Comparison of ENCODE assay signal across 14 cellular contexts in genomic region chr2:168185583-168186274, GRCh38.
DNase-seq lines count a peak whose midpoint lies in the region; ATAC-seq and TF ChIP-seq lines count a peak whose summit lies in the region.
"Had no signal": no experiment of that assay in that cellular context is flagged by ENCODE, and none has a peak within 500 bp of the region (broad histone marks: within the 10 kb centered on the region; RNA-seq: fewer than 3 reads in every experiment).

No MANE protein-coding gene starts in this region.

- H3K9me3 ChIP-seq in tibial nerve: no peaks in the 10 kb centered on the region
- H3K9me3 ChIP-seq: right lobe of liver had no signal

- H3K36me3 ChIP-seq in tibial nerve: no peaks in the 10 kb centered on the region
- H3K36me3 ChIP-seq: right lobe of liver had no signal

- H3K27ac Mint-ChIP-seq in natural killer cell (peak overlapping the region; percentile 54 to 77), immature natural killer cell (peak overlapping the region; percentile 8 to 74 (median 48))
- peak overlapping the region in 1 of 2 donors; percentile 71 for H3K27ac Mint-ChIP-seq in natural killer cell treated with Interleukin-12 subunit alpha and Interleukin-12 subunit beta and Interleukin-15 and Interleukin-18, amount 100 ng/mL, for 72 hours
- H3K27ac Mint-ChIP-seq in activated CD8-positive, alpha-beta memory T cell treated with anti-CD3 and anti-CD28 coated beads, Interleukin-2, amount 10 ng/mL, durations not matched to agents 7 days and 5 days: no peak overlapping the region
- no peak overlapping the region for H3K27ac Mint-ChIP-seq in activated naive CD4-positive, alpha-beta T cell treated with anti-CD3 and anti-CD28 coated beads for 36 hours
- H3K27ac Mint-ChIP-seq: activated T-cell treated with anti-CD3 and anti-CD28 coated beads, Interleukin-2, amount 50 U/mL, for 24 hours had no signal

- H3K27me3 Mint-ChIP-seq in natural killer cell (ENCODE audit: low read depth in 2 of 2) (no peaks in the 10 kb centered on the region), immature natural killer cell (ENCODE audit: low read depth in 3 of 3) (no peaks in the 10 kb centered on the region)
- H3K27me3 Mint-ChIP-seq in natural killer cell treated with Interleukin-12 subunit alpha and Interleukin-12 subunit beta and Interleukin-15 and Interleukin-18, amount 100 ng/mL, for 72 hours: no peaks in the 10 kb centered on the region
- no peaks in the 10 kb centered on the region for H3K27me3 Mint-ChIP-seq in activated CD8-positive, alpha-beta memory T cell treated with anti-CD3 and anti-CD28 coated beads, Interleukin-2, amount 10 ng/mL, durations not matched to agents 7 days and 5 days
- no peaks in the 10 kb centered on the region for H3K27me3 Mint-ChIP-seq in activated naive CD4-positive, alpha-beta T cell treated with anti-CD3 and anti-CD28 coated beads for 36 hours (ENCODE audit: low read depth)
- H3K27me3 Mint-ChIP-seq: activated T-cell treated with anti-CD3 and anti-CD28 coated beads, Interleukin-2, amount 50 U/mL, for 24 hours had no signal

- peak overlapping the region; percentile 17 for H3K4me3 Mint-ChIP-seq in natural killer cell
- H3K4me3 Mint-ChIP-seq in natural killer cell treated with Interleukin-12 subunit alpha and Interleukin-12 subunit beta and Interleukin-15 and Interleukin-18, amount 100 ng/mL, for 72 hours: no peak overlapping the region
- H3K4me3 Mint-ChIP-seq in immature natural killer cell: peak overlapping the region in 1 of 5 donors; percentile 4
- H3K4me3 Mint-ChIP-seq in activated CD8-positive, alpha-beta memory T cell treated with anti-CD3 and anti-CD28 coated beads, Interleukin-2, amount 10 ng/mL, durations not matched to agents 7 days and 5 days: no peak overlapping the region
- H3K4me3 Mint-ChIP-seq in activated naive CD4-positive, alpha-beta T cell treated with anti-CD3 and anti-CD28 coated beads for 36 hours: no peak overlapping the region
- H3K4me3 Mint-ChIP-seq: activated T-cell treated with anti-CD3 and anti-CD28 coated beads, Interleukin-2, amount 50 U/mL, for 24 hours had no signal

- H3K9me3 Mint-ChIP-seq in natural killer cell (no peaks in the 10 kb centered on the region), immature natural killer cell (no peaks in the 10 kb centered on the region)
- no peaks in the 10 kb centered on the region for H3K9me3 Mint-ChIP-seq in natural killer cell treated with Interleukin-12 subunit alpha and Interleukin-12 subunit beta and Interleukin-15 and Interleukin-18, amount 100 ng/mL, for 72 hours
- no peaks in the 10 kb centered on the region for H3K9me3 Mint-ChIP-seq in activated CD8-positive, alpha-beta memory T cell treated with anti-CD3 and anti-CD28 coated beads, Interleukin-2, amount 10 ng/mL, durations not matched to agents 7 days and 5 days (ENCODE audit: low read depth)
- no peaks in the 10 kb centered on the region for H3K9me3 Mint-ChIP-seq in activated naive CD4-positive, alpha-beta T cell treated with anti-CD3 and anti-CD28 coated beads for 36 hours
- H3K9me3 Mint-ChIP-seq: activated T-cell treated with anti-CD3 and anti-CD28 coated beads, Interleukin-2, amount 50 U/mL, for 24 hours had no signal

- CTCF ChIA-PET in activated CD8-positive, alpha-beta memory T cell treated with anti-CD3 and anti-CD28 coated beads, Interleukin-2, amount 10 ng/mL, durations not matched to agents 7 days and 5 days (lab: Charles Lee): no interaction called here
- CTCF ChIA-PET in activated naive CD4-positive, alpha-beta T cell treated with anti-CD3 and anti-CD28 coated beads for 36 hours (lab: Charles Lee): interaction anchor here (0.6 to 0.7 kb wide), 2 partner anchors 33 to 544 kb away, joined by 3 to 4 read pairs; no protein-coding TSS in a partner anchor

- H3K27me3 ChIP-seq in tibial nerve: no peaks in the 10 kb centered on the region
- H3K27me3 ChIP-seq: right lobe of liver had no signal

- no peak for DNase-seq in natural killer cell
- DNase-seq in natural killer cell treated with Interleukin-12 subunit alpha and Interleukin-12 subunit beta and Interleukin-15 and Interleukin-18, amount 100 ng/mL, for 72 hours (ENCODE audit: low spot score): no peak
- DNase-seq in NCI-H82 (lab: John Stamatoyannopoulos, UW): peak; percentile 76
- DNase-seq in immature natural killer cell: no peak
- no peak for DNase-seq in activated CD8-positive, alpha-beta memory T cell treated with anti-CD3 and anti-CD28 coated beads, Interleukin-2, amount 10 ng/mL, durations not matched to agents 7 days and 5 days
- DNase-seq in tibial nerve (ENCODE audit: low spot score in 2 of 2): no peak
- no peak for DNase-seq in activated naive CD4-positive, alpha-beta T cell treated with anti-CD3 and anti-CD28 coated beads for 36 hours
- DNase-seq in AG08395 (ENCODE audit: low spot score): no peak
- DNase-seq: activated CD4-positive, alpha-beta T cell treated with anti-CD3 and anti-CD28 coated beads, Interleukin-2, amount 50 U/mL, for 48 hours; activated T-cell treated with anti-CD3 and anti-CD28 coated beads, Interleukin-2, amount 50 U/mL, for 24 hours; midbrain; NCI-H1105 treated with DMSO at 0.1 percent for 48 hours; right lobe of liver had no signal

- intact Hi-C loops in natural killer cell (cut with micrococcal nuclease): no loop called here
- intact Hi-C loops in activated naive CD4-positive, alpha-beta T cell treated with anti-CD3 and anti-CD28 coated beads for 36 hours (cut with micrococcal nuclease): loop anchor here (1.0 kb wide), 1 partner anchor 8 kb away; no protein-coding TSS in a partner anchor

- no peak overlapping the region for H3K4me3 ChIP-seq in tibial nerve
- H3K4me3 ChIP-seq: K562, right lobe of liver had no signal

- peaks cover 0 to 44% (median 5%) of the 10 kb centered on the region in 4 donors for H3K4me1 ChIP-seq in tibial nerve
- H3K4me1 ChIP-seq: right lobe of liver had no signal

- no peak for TF ChIP-seq CTCF in natural killer cell (IDR thresholded peaks at IDR 0.05)
- no peak for TF ChIP-seq CTCF in tibial nerve (IDR thresholded peaks at IDR 0.05)

- no peak for TF ChIP-seq POLR2A in tibial nerve (IDR thresholded peaks at IDR 0.05)

- H3K4me1 Mint-ChIP-seq in natural killer cell: peaks cover 88 to 91% of the 10 kb centered on the region in 2 donors
- peaks cover 65 to 72% of the 10 kb centered on the region in 2 donors for H3K4me1 Mint-ChIP-seq in natural killer cell treated with Interleukin-12 subunit alpha and Interleukin-12 subunit beta and Interleukin-15 and Interleukin-18, amount 100 ng/mL, for 72 hours (ENCODE audit: low read depth in 2 of 2)
- H3K4me1 Mint-ChIP-seq in immature natural killer cell: peaks cover 89 to 100% of the 10 kb centered on the region in 2 donors
- H3K4me1 Mint-ChIP-seq in activated CD8-positive, alpha-beta memory T cell treated with anti-CD3 and anti-CD28 coated beads, Interleukin-2, amount 10 ng/mL, durations not matched to agents 7 days and 5 days: peaks cover 44% of the 10 kb centered on the region
- H3K4me1 Mint-ChIP-seq in activated naive CD4-positive, alpha-beta T cell treated with anti-CD3 and anti-CD28 coated beads for 36 hours (ENCODE audit: low read depth): peaks cover 64% of the 10 kb centered on the region

- TF ChIP-seq EP300 in tibial nerve (IDR thresholded peaks at IDR 0.05): no peak

- H3K36me3 Mint-ChIP-seq in natural killer cell: no peaks in the 10 kb centered on the region
- no peaks in the 10 kb centered on the region for H3K36me3 Mint-ChIP-seq in natural killer cell treated with Interleukin-12 subunit alpha and Interleukin-12 subunit beta and Interleukin-15 and Interleukin-18, amount 100 ng/mL, for 72 hours
- H3K36me3 Mint-ChIP-seq in immature natural killer cell: peaks cover 0 to 3% (median 0%) of the 10 kb centered on the region in 3 donors
- H3K36me3 Mint-ChIP-seq in activated CD8-positive, alpha-beta memory T cell treated with anti-CD3 and anti-CD28 coated beads, Interleukin-2, amount 10 ng/mL, durations not matched to agents 7 days and 5 days: peaks cover 7% of the 10 kb centered on the region
- peaks cover 3% of the 10 kb centered on the region for H3K36me3 Mint-ChIP-seq in activated naive CD4-positive, alpha-beta T cell treated with anti-CD3 and anti-CD28 coated beads for 36 hours (ENCODE audit: low read depth)

- ATAC-seq in natural killer cell: no peak
- ATAC-seq in natural killer cell treated with Interleukin-12 subunit alpha and Interleukin-12 subunit beta and Interleukin-15 and Interleukin-18, amount 100 ng/mL, for 72 hours: no peak
- ATAC-seq in activated CD8-positive, alpha-beta memory T cell treated with anti-CD3 and anti-CD28 coated beads, Interleukin-2, amount 10 ng/mL, durations not matched to agents 7 days and 5 days: no peak
- ATAC-seq: K562 had no signal

- H3K27ac ChIP-seq in tibial nerve: no peak overlapping the region
- H3K27ac ChIP-seq: right lobe of liver had no signal

Comparison
In these comparisons a context has a peak if more than half of its experiments do, and no peak if none do; other contexts are left out.
1. H3K27ac Mint-ChIP-seq: peak in natural killer cell (2 of 2) and immature natural killer cell (6 of 6); none in activated CD8-positive, alpha-beta memory T cell treated with anti-CD3 and anti-CD28 coated beads, Interleukin-2, amount 10 ng/mL, durations not matched to agents 7 days and 5 days (single experiment) and activated naive CD4-positive, alpha-beta T cell treated with anti-CD3 and anti-CD28 coated beads for 36 hours (single experiment).